Comparison of ENCODE assay signal across 12 cellular contexts in genomic region chr2:112836695-112837117, GRCh38. TPM values are rescaled to one million over a fixed set of nuclear protein-coding genes. Genes with fewer than 3 reads are reported as not detected.
DNase-seq lines count a peak whose midpoint lies in the region; ATAC-seq, FAIRE-seq and TF ChIP-seq lines count a peak whose summit lies in the region.
"Had no signal": no experiment of that assay in that cellular context is flagged by ENCODE, and none has a peak within 500 bp of the region (broad histone marks: within the 10 kb centered on the region; RNA-seq: fewer than 3 reads in every experiment).

TSS of gene IL1B (minus strand) at chr2:112836779. CDS start at chr2:112836229, 550 bp downstream.

- DNase-seq in AG10803 (ENCODE audit: low read depth) (peak; percentile 91), LHCN-M2 (ENCODE audit: low read depth) (peak; percentile 75), astrocyte (ENCODE audit: low read depth) (peak; percentile 77), lung (ENCODE audit: low spot score) (no peak), erythroblast (lab: John Stamatoyannopoulos, UW) (no peak), cerebellar nuclear complex (lab: John Stamatoyannopoulos, UW) (no peak)
- DNase-seq: activated CD4-positive, alpha-beta T cell treated with anti-CD3 and anti-CD28 coated beads, Interleukin-2, amount 50 U/mL, for 48 hours; colonic mucosa; NCI-H526 treated with DMSO at 0.1 percent for 48 hours; stimulated activated CD4-positive, alpha-beta T cell treated with anti-CD3 and anti-CD28 coated beads, Interleukin-4, amount 100 ng/mL, for 1 hour had no signal

- no peaks in the 10 kb centered on the region for H3K9me3 Mint-ChIP-seq in astrocyte (ENCODE audit: unreplicated experiment)

- H3K4me1 ChIP-seq in astrocyte (ENCODE audit: insufficient read depth, low read length), result peaks cover 5% of the 10 kb centered on the region
- H3K4me1 ChIP-seq in lung (ENCODE audit: control insufficient read depth in 2 of 2, insufficient read depth in 2 of 2, low read length in 2 of 2), result no peaks in the 10 kb centered on the region

- no peak for FAIRE-seq in astrocyte (lab: Jason Lieb, UNC)

- ATAC-seq in lung (ENCODE audit: insufficient read depth, low FRiP score) (peak; percentile 19), GM18502 (IDR thresholded peaks at IDR 0.05; ENCODE audit: poor library complexity, unreplicated experiment) (no peak), GM21381 (IDR thresholded peaks at IDR 0.05; ENCODE audit: unreplicated experiment) (no peak)

- H3K4me1 Mint-ChIP-seq in astrocyte (ENCODE audit: low read depth, unreplicated experiment), result peaks cover 3% of the 10 kb centered on the region

- peaks cover 17% of the 10 kb centered on the region for H3K27me3 Mint-ChIP-seq in astrocyte (ENCODE audit: low read depth, unreplicated experiment)

- TF ChIP-seq CTCF in AG10803 (conservative IDR thresholded peaks at IDR 0.05; ENCODE audit: low read length) (no peak), astrocyte (IDR thresholded peaks at IDR 0.05; ENCODE audit: insufficient read depth, low read depth, low read length) (no peak), lung (IDR thresholded peaks at IDR 0.05; ENCODE audit: control extremely low read depth, extremely low read depth) (no peak)

- peak within 1 kb of the TSS; percentile 21 for H3K9ac ChIP-seq in astrocyte (ENCODE audit: low read length)

- H3K27me3 ChIP-seq in astrocyte (ENCODE audit: insufficient read depth, low read length), result no peaks in the 10 kb centered on the region
- H3K27me3 ChIP-seq in lung (ENCODE audit: control insufficient read depth, insufficient read depth), result no peaks in the 10 kb centered on the region
- H3K27me3 ChIP-seq: colonic mucosa had no signal

- 20 to 35% methylated on average over 4 of the region's 4 CpGs for WGBS in lung, 2 donors

- no peaks in the 10 kb centered on the region for H3K79me2 ChIP-seq in astrocyte (ENCODE audit: insufficient read depth, low read length)

- peaks cover 2% of the 10 kb centered on the region for H3K36me3 Mint-ChIP-seq in astrocyte (ENCODE audit: low read depth, unreplicated experiment)

- peak within 1 kb of the TSS; percentile 37 for H3K4me2 ChIP-seq in astrocyte (ENCODE audit: low read length)

- no peak for TF ChIP-seq POLR2A in erythroblast (IDR thresholded peaks at IDR 0.05; ENCODE audit: low read length)

- H3K36me3 ChIP-seq in astrocyte (ENCODE audit: insufficient read depth, low read length) (no peaks in the 10 kb centered on the region), lung (ENCODE audit: control insufficient read depth in 2 of 2, insufficient read depth in 2 of 2, low read length in 2 of 2) (no peaks in the 10 kb centered on the region)
- H3K36me3 ChIP-seq: colonic mucosa had no signal

- no peak within 1 kb of the TSS for H2AFZ ChIP-seq in astrocyte (ENCODE audit: low read depth, low read length)

- H3K27ac ChIP-seq in astrocyte (ENCODE audit: low read depth, low read length) (no peak within 1 kb of the TSS), lung (ENCODE audit: low read depth in 1 of 2, low read length in 1 of 2) (no peak within 1 kb of the TSS)
- H3K27ac ChIP-seq: colonic mucosa had no signal

- no peak within 1 kb of the TSS for H3K27ac Mint-ChIP-seq in astrocyte (ENCODE audit: unreplicated experiment)

- H3K9me3 ChIP-seq in astrocyte (ENCODE audit: insufficient read depth, low read depth, low read length) (no peaks in the 10 kb centered on the region), lung (ENCODE audit: control insufficient read depth in 2 of 2, insufficient read depth in 1 of 2, low read length in 1 of 2) (no peaks in the 10 kb centered on the region)
- H3K9me3 ChIP-seq: colonic mucosa had no signal

- no peaks in the 10 kb centered on the region for H4K20me1 ChIP-seq in astrocyte (ENCODE audit: insufficient read depth, low read length)

- H3K4me3 ChIP-seq in AG10803 (ENCODE audit: low read length), result peak within 1 kb of the TSS; percentile 23
- H3K4me3 ChIP-seq in astrocyte (ENCODE audit: insufficient read depth, low read depth, low read length), result no peak within 1 kb of the TSS
- H3K4me3 ChIP-seq in lung, result no peak within 1 kb of the TSS
- H3K4me3 ChIP-seq: colonic mucosa had no signal

- no peak within 1 kb of the TSS for H3K4me3 Mint-ChIP-seq in astrocyte (ENCODE audit: unreplicated experiment)

RNA-seq across cellular contexts. Expression of gene IL1B, which starts in this region (rescaled TPM):
- 0.06 and 0.86 TPM in 2 replicates for total RNA-seq in LHCN-M2 (2014; rRNA removed)
- polyA plus RNA-seq in LHCN-M2 (2012), result 0.30 TPM
- total RNA-seq in astrocyte, result not detected in 2 replicates
- 10 to 100 TPM in 1 of 2 donors, 1 to 10 TPM in 1; 3.8 to 19.9 TPM for total RNA-seq in lung
- polyA plus RNA-seq in lung, result 100 to 1,000 TPM in 1 of 2 donors, 1 to 10 TPM in 1; 6.5 to 482 TPM

Comparison
In these comparisons a context has a peak if more than half of its experiments do, and no peak if none do; other contexts are left out.
1. Peak in DNase-seq in LHCN-M2; RNA of the gene not detected or under 1 TPM.
2. Peak in DNase-seq, H3K9ac ChIP-seq and H3K4me2 ChIP-seq in astrocyte; RNA of the gene not detected or under 1 TPM.